In the genomic region with DNA sequence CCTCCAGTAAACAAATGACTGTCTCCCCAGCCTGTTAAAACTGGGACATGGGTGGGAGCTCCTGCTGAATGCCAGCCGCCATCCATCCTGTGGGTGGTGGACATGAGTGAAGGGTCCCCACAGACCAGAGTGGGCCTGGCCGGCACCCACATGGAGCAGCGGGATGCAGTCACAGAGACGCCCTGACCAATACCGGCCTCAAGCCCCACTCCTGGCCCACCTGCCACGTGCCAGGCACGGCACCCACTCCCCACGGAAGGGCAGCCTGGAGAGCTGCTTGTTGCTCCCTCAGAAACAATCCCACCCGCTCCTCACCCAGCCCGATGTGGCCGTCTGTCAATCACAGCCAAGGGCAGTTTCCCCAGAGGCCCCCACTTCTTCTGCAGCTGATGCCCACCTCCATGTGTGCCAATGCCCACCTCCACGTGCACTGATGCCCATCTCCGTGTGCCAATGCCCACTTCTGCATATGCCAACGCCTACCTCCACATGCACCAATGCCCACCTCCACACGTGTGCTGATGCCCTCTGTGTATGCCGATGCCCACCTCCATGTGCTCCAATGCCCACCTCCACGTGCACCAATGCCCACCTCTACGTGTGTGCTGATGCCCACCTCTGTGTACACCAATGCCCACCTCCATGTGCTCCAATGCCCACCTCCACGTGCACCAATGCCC, we compare ENCODE assay signal across 1 cellular context.
TF ChIP-seq lines count a peak whose summit lies in the region.

No MANE protein-coding gene starts in this region.

TF ChIP-seq in IMR-90, 13 proteins besides CTCF, POLR2A, EP300 and RAD21:
- no peak for TF ChIP-seq ELK1 (IDR thresholded peaks at IDR 0.05; ENCODE audit: borderline replicate concordance, low read depth, low read length)
- no peak for TF ChIP-seq RCOR1 (IDR thresholded peaks at IDR 0.05; ENCODE audit: insufficient replicate concordance, low read length)
- TF ChIP-seq BHLHE40 (IDR thresholded peaks at IDR 0.05; ENCODE audit: low read depth, low read length) = no peak
- TF ChIP-seq CHD1 (IDR thresholded peaks at IDR 0.05; ENCODE audit: low read depth, low read length) = no peak
- no peak for TF ChIP-seq NFE2L2 (IDR thresholded peaks at IDR 0.05; ENCODE audit: low read depth, low read length)
- TF ChIP-seq MXI1 (IDR thresholded peaks at IDR 0.05; ENCODE audit: borderline replicate concordance, low read depth, low read length) = no peak
- TF ChIP-seq RFX5 (IDR thresholded peaks at IDR 0.05; ENCODE audit: low read depth, low read length) = no peak
- no peak for TF ChIP-seq SMC3 (IDR thresholded peaks at IDR 0.05; ENCODE audit: low read depth, low read length)
- TF ChIP-seq MAZ (IDR thresholded peaks at IDR 0.05; ENCODE audit: borderline replicate concordance, low read depth, low read length) = no peak
- no peak for TF ChIP-seq MAFK (IDR thresholded peaks at IDR 0.05; ENCODE audit: low read depth, low read length)
- no peak for TF ChIP-seq FOS (IDR thresholded peaks at IDR 0.05; ENCODE audit: low read depth, low read length)
